14 cellular contexts compared by ENCODE assay signal in the genomic region with DNA sequence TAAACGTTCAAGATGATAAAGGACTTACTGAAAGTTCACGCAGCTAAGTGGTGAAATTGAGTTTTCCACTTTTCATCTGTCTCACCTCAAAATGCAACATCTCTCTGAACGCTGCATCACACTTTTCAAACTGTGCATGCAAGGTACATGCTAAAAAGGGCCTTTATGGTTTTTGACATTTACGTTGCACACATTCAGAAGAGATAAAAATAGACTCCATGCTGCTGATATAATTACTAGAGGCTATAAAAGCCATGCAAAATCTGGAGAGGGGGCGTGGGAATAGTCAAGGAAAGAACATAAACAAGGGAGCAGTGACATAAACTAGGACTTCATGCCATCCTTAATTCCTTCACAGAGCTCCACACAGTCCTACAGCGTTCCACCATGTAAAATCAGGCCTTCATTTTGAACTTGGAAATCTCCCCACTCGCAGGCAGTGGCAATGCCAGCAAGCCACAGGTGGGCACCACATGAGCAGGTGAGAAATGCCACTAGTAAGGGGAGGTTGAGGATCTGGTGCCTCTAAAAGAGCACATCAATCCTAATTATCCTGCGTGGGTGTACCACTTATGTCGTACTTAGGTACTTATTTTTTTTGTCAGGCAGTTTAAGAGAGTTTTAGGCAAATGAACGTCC.
DNase-seq lines count a peak whose midpoint lies in the region; ATAC-seq and TF ChIP-seq lines count a peak whose summit lies in the region.
"Had no signal": no experiment of that assay in that cellular context is flagged by ENCODE, and none has a peak within 500 bp of the region (broad histone marks: within the 10 kb centered on the region; RNA-seq: fewer than 3 reads in every experiment).

No MANE protein-coding gene starts in this region.

- no peak overlapping the region for H3K4me3 Mint-ChIP-seq in activated naive CD4-positive, alpha-beta T cell treated with anti-CD3 and anti-CD28 coated beads for 36 hours
- H3K4me3 Mint-ChIP-seq: WTC11 had no signal

- peaks cover 11% of the 10 kb centered on the region for H3K4me1 Mint-ChIP-seq in activated naive CD4-positive, alpha-beta T cell treated with anti-CD3 and anti-CD28 coated beads for 36 hours (ENCODE audit: low read depth)

- TF ChIP-seq CTCF in foreskin fibroblast (IDR thresholded peaks at IDR 0.05; ENCODE audit: low read depth, low read length), result no peak

- H3K9me3 Mint-ChIP-seq in activated naive CD4-positive, alpha-beta T cell treated with anti-CD3 and anti-CD28 coated beads for 36 hours, result no peaks in the 10 kb centered on the region
- H3K9me3 Mint-ChIP-seq: activated naive CD4-positive, alpha-beta T cell treated with anti-CD3 and anti-CD28 coated beads, Interleukin-2, amount 50 U/mL, for 72 hours had no signal

- DNase-seq in SK-N-MC (ENCODE audit: low read depth, low spot score), result no peak
- no peak for DNase-seq in substantia nigra (lab: John Stamatoyannopoulos, UW)
- no peak for DNase-seq in pons (ENCODE audit: low spot score)
- DNase-seq in NCI-H510A (lab: John Stamatoyannopoulos, UW), result no peak
- DNase-seq in activated naive CD4-positive, alpha-beta T cell treated with anti-CD3 and anti-CD28 coated beads for 36 hours, result no peak
- no peak for DNase-seq in foreskin fibroblast
- DNase-seq: DMS79 treated with DMSO at 0.1 percent for 48 hours, NCI-H1105 treated with DMSO at 0.1 percent for 48 hours had no signal

- H3K36me3 Mint-ChIP-seq in activated naive CD4-positive, alpha-beta T cell treated with anti-CD3 and anti-CD28 coated beads for 36 hours (ENCODE audit: low read depth), result no peaks in the 10 kb centered on the region
- H3K36me3 Mint-ChIP-seq: activated naive CD4-positive, alpha-beta T cell treated with anti-CD3 and anti-CD28 coated beads, Interleukin-2, amount 50 U/mL, for 72 hours; WTC11 had no signal

- peak; percentile 29 for ATAC-seq in GM19455 (IDR thresholded peaks at IDR 0.05; ENCODE audit: unreplicated experiment)
- ATAC-seq: activated naive CD4-positive, alpha-beta T cell treated with anti-CD3 and anti-CD28 coated beads, Interleukin-2, amount 50 U/mL, for 72 hours; Panc1 had no signal

- peaks cover 48% of the 10 kb centered on the region for H3K4me1 ChIP-seq in iPS-15b (ENCODE audit: control insufficient read depth, insufficient read depth, low read length)

- H3K27ac ChIP-seq in SK-N-MC (0 out of 2 replicates have a peak overlapping the region, but pooled peaks have one; percentile 3), substantia nigra (ENCODE audit: low read depth, low read length, poor library complexity, severe bottlenecking) (peak overlapping the region; percentile 88)
- H3K27ac ChIP-seq: epithelial cell of prostate had no signal

- H3K27me3 Mint-ChIP-seq in activated naive CD4-positive, alpha-beta T cell treated with anti-CD3 and anti-CD28 coated beads for 36 hours (ENCODE audit: low read depth), result peaks cover 24% of the 10 kb centered on the region

- H3K9ac ChIP-seq in SK-N-MC (ENCODE audit: insufficient read length) (no peak overlapping the region), iPS-15b (ENCODE audit: low read depth, low read length) (no peak overlapping the region)

- no peak overlapping the region for H3K4me3 ChIP-seq in SK-N-MC
- H3K4me3 ChIP-seq in iPS-15b (ENCODE audit: low read depth, low read length), result peak overlapping the region; percentile 14
- H3K4me3 ChIP-seq in foreskin fibroblast (ENCODE audit: low read depth in 1 of 2, low read length in 2 of 2), result no peak overlapping the region

- no peaks in the 10 kb centered on the region for H3K9me3 ChIP-seq in SK-N-MC (ENCODE audit: low read depth, low read length)
- no peaks in the 10 kb centered on the region for H3K9me3 ChIP-seq in iPS-15b (ENCODE audit: control insufficient read depth, insufficient read depth, low read length)

- intact Hi-C loops in activated naive CD4-positive, alpha-beta T cell treated with anti-CD3 and anti-CD28 coated beads for 36 hours (cut with micrococcal nuclease), result no loop called here

- CTCF ChIA-PET in activated naive CD4-positive, alpha-beta T cell treated with anti-CD3 and anti-CD28 coated beads for 36 hours (lab: Charles Lee), result interaction anchor here (0.6 kb wide), 1 partner anchor 301 kb away, joined by 3 read pairs; no protein-coding TSS in a partner anchor

- H3K36me3 ChIP-seq in SK-N-MC (ENCODE audit: insufficient read depth, low read length) (peaks cover 66% of the 10 kb centered on the region), iPS-15b (ENCODE audit: control insufficient read depth, insufficient read depth, low read length) (no peaks in the 10 kb centered on the region)

- H3K27ac Mint-ChIP-seq in activated naive CD4-positive, alpha-beta T cell treated with anti-CD3 and anti-CD28 coated beads for 36 hours, result no peak overlapping the region
- H3K27ac Mint-ChIP-seq: activated naive CD4-positive, alpha-beta T cell treated with anti-CD3 and anti-CD28 coated beads, Interleukin-2, amount 50 U/mL, for 72 hours; WTC11 had no signal

- H3K27me3 ChIP-seq in iPS-15b (ENCODE audit: control insufficient read depth, insufficient read depth, low read length), result peaks cover 36% of the 10 kb centered on the region
